Comparison of ENCODE assay signal across 8 cellular contexts in genomic region chr1:21174638-21175323, GRCh38. TPM values are rescaled to one million over a fixed set of nuclear protein-coding genes. Genes with fewer than 3 reads are reported as not detected.
DNase-seq lines count a peak whose midpoint lies in the region; ATAC-seq and TF ChIP-seq lines count a peak whose summit lies in the region.

No MANE protein-coding gene starts in this region.

- H3K27ac ChIP-seq in GM23338 (ENCODE audit: low read depth), result no peak overlapping the region
- H3K27ac ChIP-seq in psoas muscle, result peak overlapping the region; percentile 85

- intact Hi-C loops in psoas muscle (cut with DNase I), result loop anchor here (5.0 kb wide), 2 partner anchors 182 to 277 kb away; no protein-coding TSS in a partner anchor

- peak overlapping the region; percentile 92 for H3K4me2 ChIP-seq in GM23338

- ATAC-seq in GM23338, result no peak
- ATAC-seq in psoas muscle, result no peak
- ATAC-seq in HG03025 (IDR thresholded peaks at IDR 0.05; ENCODE audit: low FRiP score, unreplicated experiment), result no peak
- no peak for ATAC-seq in GM21576 (IDR thresholded peaks at IDR 0.05; ENCODE audit: unreplicated experiment)

- no peaks in the 10 kb centered on the region for H3K9me3 ChIP-seq in psoas muscle

- no peaks in the 10 kb centered on the region for H3K9me3 Mint-ChIP-seq in GM23338

- peak overlapping the region; percentile 83 for H3K4me3 Mint-ChIP-seq in GM23338

- H3K27ac Mint-ChIP-seq in GM23338, result peak overlapping the region; percentile 37

- H3K4me3 ChIP-seq in GM23338 (peak overlapping the region; percentile 96), psoas muscle (peak overlapping the region; percentile 98)

- H3K9me2 ChIP-seq in GM23338 (ENCODE audit: insufficient read depth), result no peaks in the 10 kb centered on the region

- H3K4me1 ChIP-seq in GM23338 (ENCODE audit: insufficient read depth) (peaks cover 18% of the 10 kb centered on the region), psoas muscle (peaks cover 30% of the 10 kb centered on the region)

- peaks cover 18% of the 10 kb centered on the region for H3K4me1 Mint-ChIP-seq in GM23338

- H3K79me2 ChIP-seq in GM23338 (replicated peaks; ENCODE audit: insufficient read depth), result peaks cover 62% of the 10 kb centered on the region

- H3K36me3 Mint-ChIP-seq in GM23338 (ENCODE audit: low read depth), result peaks cover 23% of the 10 kb centered on the region

- 0 out of 2 replicates have a peak, but pooled peaks cover 3% of the 10 kb centered on the region for H3F3A ChIP-seq in GM23338 (replicated peaks; ENCODE audit: low read depth)

- 7 to 11% (median 9%) methylated on average over 12 of the region's 12 CpGs for WGBS in psoas muscle, 3 donors

- H3K27me3 ChIP-seq in GM23338 (ENCODE audit: insufficient read depth) (peaks cover 11% of the 10 kb centered on the region; the same call in 1 of the 2 replicates), psoas muscle (ENCODE audit: insufficient read depth in 3 of 3, low read length in 2 of 3) (no peaks in the 10 kb centered on the region)

- DNase-seq in GM23338 (ENCODE audit: low spot score) (no peak), SW480 (ENCODE audit: low spot score) (peak; percentile 15), fibroblast of peridontal ligament (ENCODE audit: extremely low read depth) (peak; percentile 85), psoas muscle (no peak), NCI-H446 (lab: John Stamatoyannopoulos, UW) (no peak), NCI-H526 (lab: John Stamatoyannopoulos, UW) (no peak)

- H4K20me1 ChIP-seq in GM23338 (replicated peaks; ENCODE audit: insufficient read depth), result peaks cover 33% of the 10 kb centered on the region

- peaks cover 16% of the 10 kb centered on the region for H3K27me3 Mint-ChIP-seq in GM23338 (ENCODE audit: insufficient read depth, low read depth, poor library complexity)

- H3K36me3 ChIP-seq in GM23338 (ENCODE audit: insufficient read depth), result peaks cover 4% of the 10 kb centered on the region; the same call in 1 of the 2 replicates
- peaks cover 0 to 7% of the 10 kb centered on the region in 2 donors for H3K36me3 ChIP-seq in psoas muscle (ENCODE audit: insufficient read depth in 1 of 2, low read depth in 1 of 2)

- H2AFZ ChIP-seq in GM23338, result no peak overlapping the region

- no peak for TF ChIP-seq CTCF in GM23338 (conservative IDR thresholded peaks at IDR 0.05; ENCODE audit: low read depth in 2 of 2)
- no peak for TF ChIP-seq CTCF in psoas muscle (IDR thresholded peaks at IDR 0.05)

TF ChIP-seq in GM23338, 12 proteins besides CTCF, POLR2A, EP300 and RAD21 (continues in another document):
- TF ChIP-seq STAT1 (IDR thresholded peaks at IDR 0.05; ENCODE audit: unreplicated experiment) (no peak), ZNF331 (CRISPR knock-in tag; IDR thresholded peaks at IDR 0.05; ENCODE audit: low read depth) (no peak), ZNF114 (CRISPR knock-in tag; IDR thresholded peaks at IDR 0.05) (no peak), ZNF462 (CRISPR knock-in tag; IDR thresholded peaks at IDR 0.05) (no peak), POLR2AphosphoS5 (IDR thresholded peaks at IDR 0.05; ENCODE audit: low read depth) (no peak), EZH2phosphoT487 (IDR thresholded peaks at IDR 0.05; ENCODE audit: unreplicated experiment) (no peak), NANOG (IDR thresholded peaks at IDR 0.05; ENCODE audit: borderline replicate concordance) (no peak), CREB1 (CRISPR knock-in tag; IDR thresholded peaks at IDR 0.05; ENCODE audit: low read depth) (no peak), EZH2 (IDR thresholded peaks at IDR 0.05; ENCODE audit: low read depth, unreplicated experiment) (no peak)
- TF ChIP-seq, protein P1, sequence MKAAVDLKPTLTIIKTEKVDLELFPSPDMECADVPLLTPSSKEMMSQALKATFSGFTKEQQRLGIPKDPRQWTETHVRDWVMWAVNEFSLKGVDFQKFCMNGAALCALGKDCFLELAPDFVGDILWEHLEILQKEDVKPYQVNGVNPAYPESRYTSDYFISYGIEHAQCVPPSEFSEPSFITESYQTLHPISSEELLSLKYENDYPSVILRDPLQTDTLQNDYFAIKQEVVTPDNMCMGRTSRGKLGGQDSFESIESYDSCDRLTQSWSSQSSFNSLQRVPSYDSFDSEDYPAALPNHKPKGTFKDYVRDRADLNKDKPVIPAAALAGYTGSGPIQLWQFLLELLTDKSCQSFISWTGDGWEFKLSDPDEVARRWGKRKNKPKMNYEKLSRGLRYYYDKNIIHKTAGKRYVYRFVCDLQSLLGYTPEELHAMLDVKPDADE (IDR thresholded peaks at IDR 0.05), result no peak

RNA-seq across cellular contexts. Expression of gene EIF4G3, which starts 1.9 kb away (rescaled TPM):
- total RNA-seq in GM23338 (2014; rRNA removed; shearing (Covaris generic)), result 63.4 and 68.1 TPM in 2 replicates
- polyA plus RNA-seq in GM23338 (2016; fragmentation: Nextera tagmentation; extraction: Ambion mirVana) (36.5 and 37.9 TPM in 2 replicates), psoas muscle (10 to 100 TPM; 11.3 to 58.1 (median 24.6) TPM)
- 10 to 100 TPM; 38.7 to 58.1 (median 48.2) TPM for total RNA-seq in psoas muscle

Comparison
In these comparisons a context has a peak if more than half of its experiments do, and no peak if none do; other contexts are left out.
1. DNase-seq: peak in SW480 (single experiment) and fibroblast of peridontal ligament (single experiment); none in GM23338 (single experiment), psoas muscle (0 of 2), NCI-H446 (0 of 2) and NCI-H526 (0 of 2).